Comparison of ENCODE assay signal across 23 cellular contexts in the genomic region with DNA sequence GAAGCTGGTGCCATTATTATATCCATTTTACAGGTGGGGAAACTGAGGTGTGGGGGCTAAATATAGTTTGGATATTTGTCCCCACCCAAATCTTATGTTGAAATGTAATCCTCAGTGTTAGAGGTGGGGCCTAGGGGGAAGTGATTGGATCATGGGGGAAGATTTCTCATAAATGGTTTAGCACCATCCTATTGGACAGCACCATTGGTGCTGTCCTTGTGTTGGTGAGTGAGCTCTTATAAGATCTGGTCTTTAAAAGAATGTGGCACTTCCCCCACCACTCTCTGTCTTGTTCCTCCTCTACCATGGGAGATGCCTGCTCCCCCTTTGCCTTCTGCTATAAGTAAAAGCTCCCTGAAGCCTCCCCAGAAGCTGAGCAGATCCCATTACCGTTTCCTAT.
"Had no signal": no experiment of that assay in that cellular context is flagged by ENCODE, and none has a peak within 500 bp of the region (broad histone marks: within the 10 kb centered on the region; RNA-seq: fewer than 3 reads in every experiment).

No MANE protein-coding gene starts in this region.

- H3K9me3 ChIP-seq: gastrocnemius medialis, lower lobe of right lung, prostate gland, testis had no signal

- H3K4me1 ChIP-seq: gastrocnemius medialis, lower lobe of right lung, prostate gland, right atrium auricular region, testis, tibial artery had no signal

- H3K36me3 ChIP-seq: gastrocnemius medialis, lower lobe of right lung, prostate gland, right atrium auricular region, tibial artery had no signal

- FAIRE-seq: keratinocyte had no signal

- H3K4me3 ChIP-seq: gastrocnemius medialis, lower lobe of right lung, prostate gland, right atrium auricular region, testis, tibial artery had no signal

- H3K27ac ChIP-seq: epithelial cell of prostate, gastrocnemius medialis, lower lobe of right lung, prostate gland, right atrium auricular region, testis, tibial artery had no signal

- H3K27me3 ChIP-seq: right atrium auricular region, testis had no signal

- DNase-seq: effector CD8-positive, alpha-beta T cell; endodermal cell; foreskin fibroblast; gastrocnemius medialis; head of caudate nucleus; left ventricle myocardium superior; lower lobe of right lung; naive thymus-derived CD8-positive, alpha-beta T cell; nephron progenitor cell; nucleus accumbens; stimulated activated CD4-positive, alpha-beta T cell treated with anti-CD3 and anti-CD28 coated beads, Interleukin-2, amount 100 ng/mL, for 24 hours; stimulated activated CD4-positive, alpha-beta T cell treated with anti-CD3 and anti-CD28 coated beads, Interleukin-4, amount 100 ng/mL, for 24 hours; stimulated activated naive CD8-positive, alpha-beta T cell treated with anti-CD3 and anti-CD28 coated beads, Interleukin-15, Interleukin-2, amounts not matched to agents 100 U/mL and 50 U/mL, for 24 hours; substantia nigra; testis; tibial artery had no signal

- ATAC-seq: esophagus mucosa; gastrocnemius medialis; left ventricle myocardium superior; lower lobe of right lung; naive thymus-derived CD8-positive, alpha-beta T cell; sciatic nerve; stimulated activated effector memory CD8-positive, alpha-beta T cell treated with anti-CD3 and anti-CD28 coated beads, Interleukin-12 subunit alpha, Interleukin-12 subunit beta, amount 100 ng/mL, for 72 hours; stimulated activated naive CD8-positive, alpha-beta T cell treated with anti-CD3 and anti-CD28 coated beads, Interleukin-15, Interleukin-2, amounts not matched to agents 100 U/mL and 50 U/mL, for 24 hours had no signal
